ENCODE assay signal across 1 cellular context in genomic region chr10:31622993-31623392, GRCh38.
TF ChIP-seq lines count a peak whose summit lies in the region.

No MANE protein-coding gene starts in this region.

TF ChIP-seq in IMR-90, 13 proteins besides CTCF, POLR2A, EP300 and RAD21 (continued from another document):
- no peak for TF ChIP-seq USF2 (IDR thresholded peaks at IDR 0.05; ENCODE audit: low read depth, low read length)
- TF ChIP-seq MXI1 (IDR thresholded peaks at IDR 0.05; ENCODE audit: borderline replicate concordance, low read depth, low read length), result no peak
- TF ChIP-seq BHLHE40 (IDR thresholded peaks at IDR 0.05; ENCODE audit: low read depth, low read length), result no peak
- TF ChIP-seq MAZ (IDR thresholded peaks at IDR 0.05; ENCODE audit: borderline replicate concordance, low read depth, low read length), result no peak
- TF ChIP-seq ELK1 (IDR thresholded peaks at IDR 0.05; ENCODE audit: borderline replicate concordance, low read depth, low read length), result no peak
- no peak for TF ChIP-seq NFE2L2 (IDR thresholded peaks at IDR 0.05; ENCODE audit: low read depth, low read length)
- no peak for TF ChIP-seq RCOR1 (IDR thresholded peaks at IDR 0.05; ENCODE audit: insufficient replicate concordance, low read length)
- no peak for TF ChIP-seq MAFK (IDR thresholded peaks at IDR 0.05; ENCODE audit: low read depth, low read length)
- TF ChIP-seq CHD1 (IDR thresholded peaks at IDR 0.05; ENCODE audit: low read depth, low read length), result no peak
